1 cellular context compared by ENCODE assay signal in genomic region chr12:4604684-4605193, GRCh38.
A peak's percentile ranks its signal among the peaks of the same experiment; 100 is the strongest.
TF ChIP-seq lines count a peak whose summit lies in the region.

No MANE protein-coding gene starts in this region.

TF ChIP-seq in HepG2, 621 proteins besides CTCF, POLR2A, EP300 and RAD21 (continued from another document and continues in another):
- TF ChIP-seq, protein P1, sequence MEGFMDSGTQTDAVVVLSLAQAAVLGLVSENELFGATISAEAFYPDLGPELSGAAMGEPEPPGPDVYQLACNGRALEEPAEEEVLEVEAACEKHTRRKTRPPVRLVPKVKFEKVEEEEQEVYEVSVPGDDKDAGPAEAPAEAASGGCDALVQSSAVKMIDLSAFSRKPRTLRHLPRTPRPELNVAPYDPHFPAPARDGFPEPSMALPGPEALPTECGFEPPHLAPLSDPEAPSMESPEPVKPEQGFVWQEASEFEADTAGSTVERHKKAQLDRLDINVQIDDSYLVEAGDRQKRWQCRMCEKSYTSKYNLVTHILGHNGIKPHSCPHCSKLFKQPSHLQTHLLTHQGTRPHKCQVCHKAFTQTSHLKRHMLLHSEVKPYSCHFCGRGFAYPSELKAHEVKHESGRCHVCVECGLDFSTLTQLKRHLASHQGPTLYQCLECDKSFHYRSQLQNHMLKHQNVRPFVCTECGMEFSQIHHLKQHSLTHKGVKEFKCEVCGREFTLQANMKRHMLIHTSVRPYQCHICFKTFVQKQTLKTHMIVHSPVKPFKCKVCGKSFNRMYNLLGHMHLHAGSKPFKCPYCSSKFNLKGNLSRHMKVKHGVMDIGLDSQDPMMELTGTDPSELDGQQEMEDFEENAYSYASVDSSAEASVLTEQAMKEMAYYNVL (CRISPR knock-in tag; IDR thresholded peaks at IDR 0.05; ENCODE audit: borderline replicate concordance) = no peak
- no peak for TF ChIP-seq NFRKB (IDR thresholded peaks at IDR 0.05)
- TF ChIP-seq, protein P2, sequence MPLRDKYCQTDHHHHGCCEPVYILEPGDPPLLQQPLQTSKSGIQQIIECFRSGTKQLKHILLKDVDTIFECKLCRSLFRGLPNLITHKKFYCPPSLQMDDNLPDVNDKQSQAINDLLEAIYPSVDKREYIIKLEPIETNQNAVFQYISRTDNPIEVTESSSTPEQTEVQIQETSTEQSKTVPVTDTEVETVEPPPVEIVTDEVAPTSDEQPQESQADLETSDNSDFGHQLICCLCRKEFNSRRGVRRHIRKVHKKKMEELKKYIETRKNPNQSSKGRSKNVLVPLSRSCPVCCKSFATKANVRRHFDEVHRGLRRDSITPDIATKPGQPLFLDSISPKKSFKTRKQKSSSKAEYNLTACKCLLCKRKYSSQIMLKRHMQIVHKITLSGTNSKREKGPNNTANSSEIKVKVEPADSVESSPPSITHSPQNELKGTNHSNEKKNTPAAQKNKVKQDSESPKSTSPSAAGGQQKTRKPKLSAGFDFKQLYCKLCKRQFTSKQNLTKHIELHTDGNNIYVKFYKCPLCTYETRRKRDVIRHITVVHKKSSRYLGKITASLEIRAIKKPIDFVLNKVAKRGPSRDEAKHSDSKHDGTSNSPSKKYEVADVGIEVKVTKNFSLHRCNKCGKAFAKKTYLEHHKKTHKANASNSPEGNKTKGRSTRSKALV (CRISPR knock-in tag; IDR thresholded peaks at IDR 0.05) = no peak
- TF ChIP-seq, protein P3, sequence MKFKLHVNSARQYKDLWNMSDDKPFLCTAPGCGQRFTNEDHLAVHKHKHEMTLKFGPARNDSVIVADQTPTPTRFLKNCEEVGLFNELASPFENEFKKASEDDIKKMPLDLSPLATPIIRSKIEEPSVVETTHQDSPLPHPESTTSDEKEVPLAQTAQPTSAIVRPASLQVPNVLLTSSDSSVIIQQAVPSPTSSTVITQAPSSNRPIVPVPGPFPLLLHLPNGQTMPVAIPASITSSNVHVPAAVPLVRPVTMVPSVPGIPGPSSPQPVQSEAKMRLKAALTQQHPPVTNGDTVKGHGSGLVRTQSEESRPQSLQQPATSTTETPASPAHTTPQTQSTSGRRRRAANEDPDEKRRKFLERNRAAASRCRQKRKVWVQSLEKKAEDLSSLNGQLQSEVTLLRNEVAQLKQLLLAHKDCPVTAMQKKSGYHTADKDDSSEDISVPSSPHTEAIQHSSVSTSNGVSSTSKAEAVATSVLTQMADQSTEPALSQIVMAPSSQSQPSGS (CRISPR knock-in tag; IDR thresholded peaks at IDR 0.05) = no peak
- TF ChIP-seq TOPORS (CRISPR knock-in tag; IDR thresholded peaks at IDR 0.05) = no peak
- TF ChIP-seq MAFK (conservative IDR thresholded peaks at IDR 0.05 in 1 of 2, IDR thresholded peaks at IDR 0.05 in 1 of 2; ENCODE audit: low read length in 2 of 2) = no peak
- TF ChIP-seq ATF3 (CRISPR knock-in tag; IDR thresholded peaks at IDR 0.05) = no peak
- no peak for TF ChIP-seq ZFP41 (CRISPR knock-in tag; IDR thresholded peaks at IDR 0.05; ENCODE audit: borderline replicate concordance)
- TF ChIP-seq ZNF841 (CRISPR knock-in tag; IDR thresholded peaks at IDR 0.05; ENCODE audit: borderline replicate concordance) = no peak
- TF ChIP-seq, protein P4, sequence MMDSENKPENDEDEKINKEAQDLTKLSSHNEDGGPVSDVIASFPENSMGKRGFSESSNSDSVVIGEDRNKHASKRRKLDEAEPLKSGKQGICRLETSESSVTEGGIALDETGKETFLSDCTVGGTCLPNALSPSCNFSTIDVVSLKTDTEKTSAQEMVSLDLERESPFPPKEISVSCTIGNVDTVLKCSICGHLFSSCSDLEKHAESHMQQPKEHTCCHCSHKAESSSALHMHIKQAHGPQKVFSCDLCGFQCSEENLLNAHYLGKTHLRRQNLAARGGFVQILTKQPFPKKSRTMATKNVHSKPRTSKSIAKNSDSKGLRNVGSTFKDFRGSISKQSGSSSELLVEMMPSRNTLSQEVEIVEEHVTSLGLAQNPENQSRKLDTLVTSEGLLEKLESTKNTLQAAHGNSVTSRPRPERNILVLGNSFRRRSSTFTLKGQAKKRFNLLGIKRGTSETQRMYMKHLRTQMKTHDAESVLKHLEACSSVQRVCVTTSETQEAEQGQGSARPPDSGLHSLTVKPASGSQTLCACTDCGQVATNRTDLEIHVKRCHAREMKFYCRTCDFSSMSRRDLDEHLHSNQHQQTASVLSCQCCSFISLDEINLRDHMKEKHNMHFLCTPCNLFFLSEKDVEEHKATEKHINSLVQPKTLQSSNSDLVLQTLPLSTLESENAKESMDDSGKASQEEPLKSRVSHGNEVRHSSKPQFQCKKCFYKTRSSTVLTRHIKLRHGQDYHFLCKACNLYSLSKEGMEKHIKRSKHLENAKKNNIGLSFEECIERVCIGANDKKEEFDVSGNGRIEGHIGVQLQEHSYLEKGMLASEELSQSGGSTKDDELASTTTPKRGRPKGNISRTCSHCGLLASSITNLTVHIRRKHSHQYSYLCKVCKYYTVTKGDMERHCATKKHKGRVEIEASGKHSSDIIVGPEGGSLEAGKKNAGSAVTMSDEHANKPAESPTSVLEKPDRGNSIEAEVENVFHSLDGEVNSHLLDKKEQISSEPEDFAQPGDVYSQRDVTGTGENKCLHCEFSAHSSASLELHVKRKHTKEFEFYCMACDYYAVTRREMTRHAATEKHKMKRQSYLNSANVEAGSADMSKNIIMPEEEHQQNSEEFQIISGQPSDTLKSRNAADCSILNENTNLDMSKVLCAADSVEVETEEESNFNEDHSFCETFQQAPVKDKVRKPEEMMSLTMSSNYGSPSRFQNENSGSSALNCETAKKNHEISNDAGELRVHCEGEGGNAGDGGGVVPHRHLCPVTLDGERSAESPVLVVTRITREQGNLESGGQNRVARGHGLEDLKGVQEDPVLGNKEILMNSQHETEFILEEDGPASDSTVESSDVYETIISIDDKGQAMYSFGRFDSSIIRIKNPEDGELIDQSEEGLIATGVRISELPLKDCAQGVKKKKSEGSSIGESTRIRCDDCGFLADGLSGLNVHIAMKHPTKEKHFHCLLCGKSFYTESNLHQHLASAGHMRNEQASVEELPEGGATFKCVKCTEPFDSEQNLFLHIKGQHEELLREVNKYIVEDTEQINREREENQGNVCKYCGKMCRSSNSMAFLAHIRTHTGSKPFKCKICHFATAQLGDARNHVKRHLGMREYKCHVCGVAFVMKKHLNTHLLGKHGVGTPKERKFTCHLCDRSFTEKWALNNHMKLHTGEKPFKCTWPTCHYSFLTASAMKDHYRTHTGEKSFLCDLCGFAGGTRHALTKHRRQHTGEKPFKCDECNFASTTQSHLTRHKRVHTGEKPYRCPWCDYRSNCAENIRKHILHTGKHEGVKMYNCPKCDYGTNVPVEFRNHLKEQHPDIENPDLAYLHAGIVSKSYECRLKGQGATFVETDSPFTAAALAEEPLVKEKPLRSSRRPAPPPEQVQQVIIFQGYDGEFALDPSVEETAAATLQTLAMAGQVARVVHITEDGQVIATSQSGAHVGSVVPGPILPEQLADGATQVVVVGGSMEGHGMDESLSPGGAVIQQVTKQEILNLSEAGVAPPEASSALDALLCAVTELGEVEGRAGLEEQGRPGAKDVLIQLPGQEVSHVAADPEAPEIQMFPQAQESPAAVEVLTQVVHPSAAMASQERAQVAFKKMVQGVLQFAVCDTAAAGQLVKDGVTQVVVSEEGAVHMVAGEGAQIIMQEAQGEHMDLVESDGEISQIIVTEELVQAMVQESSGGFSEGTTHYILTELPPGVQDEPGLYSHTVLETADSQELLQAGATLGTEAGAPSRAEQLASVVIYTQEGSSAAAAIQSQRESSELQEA (CRISPR knock-in tag; IDR thresholded peaks at IDR 0.05; ENCODE audit: not compliant biosample characterization) = no peak
- TF ChIP-seq ZNF414 (CRISPR knock-in tag; IDR thresholded peaks at IDR 0.05) = no peak
- peak; percentile 69 for TF ChIP-seq GATAD1 (CRISPR knock-in tag; IDR thresholded peaks at IDR 0.05)
- TF ChIP-seq ZMYM3 (CRISPR knock-in tag; IDR thresholded peaks at IDR 0.05) = no peak
- no peak for TF ChIP-seq RCOR2 (CRISPR knock-in tag; IDR thresholded peaks at IDR 0.05)
- TF ChIP-seq MXI1 (IDR thresholded peaks at IDR 0.05; ENCODE audit: borderline replicate concordance, low read depth, low read length) = peak; percentile 56; the same call in 1 of the 3 replicates
- no peak for TF ChIP-seq ARID3A (IDR thresholded peaks at IDR 0.05; ENCODE audit: low read depth, low read length)
- no peak for TF ChIP-seq RFXANK (CRISPR knock-in tag; IDR thresholded peaks at IDR 0.05)
- peak; percentile 56; the same call in 1 of the 2 replicates for TF ChIP-seq KDM5A (IDR thresholded peaks at IDR 0.05; ENCODE audit: borderline replicate concordance, low read length)
- TF ChIP-seq PREB (CRISPR knock-in tag; IDR thresholded peaks at IDR 0.05) = no peak
- TF ChIP-seq SRY (CRISPR knock-in tag; IDR thresholded peaks at IDR 0.05) = no peak
- no peak for TF ChIP-seq NAIF1 (CRISPR knock-in tag; IDR thresholded peaks at IDR 0.05; ENCODE audit: borderline replicate concordance)
- TF ChIP-seq ZNF33A (CRISPR knock-in tag; IDR thresholded peaks at IDR 0.05; ENCODE audit: borderline replicate concordance) = no peak
- no peak for TF ChIP-seq ZNF180 (CRISPR knock-in tag; IDR thresholded peaks at IDR 0.05; ENCODE audit: borderline replicate concordance, low read depth)
- TF ChIP-seq, protein P5, sequence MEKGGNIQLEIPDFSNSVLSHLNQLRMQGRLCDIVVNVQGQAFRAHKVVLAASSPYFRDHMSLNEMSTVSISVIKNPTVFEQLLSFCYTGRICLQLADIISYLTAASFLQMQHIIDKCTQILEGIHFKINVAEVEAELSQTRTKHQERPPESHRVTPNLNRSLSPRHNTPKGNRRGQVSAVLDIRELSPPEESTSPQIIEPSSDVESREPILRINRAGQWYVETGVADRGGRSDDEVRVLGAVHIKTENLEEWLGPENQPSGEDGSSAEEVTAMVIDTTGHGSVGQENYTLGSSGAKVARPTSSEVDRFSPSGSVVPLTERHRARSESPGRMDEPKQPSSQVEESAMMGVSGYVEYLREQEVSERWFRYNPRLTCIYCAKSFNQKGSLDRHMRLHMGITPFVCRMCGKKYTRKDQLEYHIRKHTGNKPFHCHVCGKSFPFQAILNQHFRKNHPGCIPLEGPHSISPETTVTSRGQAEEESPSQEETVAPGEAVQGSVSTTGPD (CRISPR knock-in tag; IDR thresholded peaks at IDR 0.05) = no peak
- TF ChIP-seq TBX3 (IDR thresholded peaks at IDR 0.05; ENCODE audit: borderline replicate concordance) = no peak
- no peak for TF ChIP-seq ZNF775 (CRISPR knock-in tag; IDR thresholded peaks at IDR 0.05; ENCODE audit: borderline replicate concordance)
- no peak for TF ChIP-seq MEIS2 (CRISPR knock-in tag; IDR thresholded peaks at IDR 0.05)
- no peak for TF ChIP-seq HOXD1 (CRISPR knock-in tag; IDR thresholded peaks at IDR 0.05)
- no peak for TF ChIP-seq ZNF570 (CRISPR knock-in tag; IDR thresholded peaks at IDR 0.05; ENCODE audit: borderline replicate concordance)
- no peak for TF ChIP-seq ZNF446 (CRISPR knock-in tag; IDR thresholded peaks at IDR 0.05)
- TF ChIP-seq MED1 (CRISPR knock-in tag; IDR thresholded peaks at IDR 0.05) = peak; percentile 29; the same call in 1 of the 2 replicates
- TF ChIP-seq ATM (IDR thresholded peaks at IDR 0.05; ENCODE audit: borderline replicate concordance) = no peak
- 0 out of 2 replicates have a peak, but pooled peaks have one; percentile 39 for TF ChIP-seq MIXL1 (CRISPR knock-in tag; IDR thresholded peaks at IDR 0.05)
- TF ChIP-seq ZNF282 (IDR thresholded peaks at IDR 0.05; ENCODE audit: partially characterized antibody) = no peak
- no peak for TF ChIP-seq NFE2L1 (CRISPR knock-in tag; IDR thresholded peaks at IDR 0.05; ENCODE audit: borderline replicate concordance)
- no peak for TF ChIP-seq EZH2 (conservative IDR thresholded peaks at IDR 0.05; ENCODE audit: low read depth, low read length)
- no peak for TF ChIP-seq ATF7-NPFF (CRISPR knock-in tag; IDR thresholded peaks at IDR 0.05; ENCODE audit: low read depth)
- TF ChIP-seq, protein P6, sequence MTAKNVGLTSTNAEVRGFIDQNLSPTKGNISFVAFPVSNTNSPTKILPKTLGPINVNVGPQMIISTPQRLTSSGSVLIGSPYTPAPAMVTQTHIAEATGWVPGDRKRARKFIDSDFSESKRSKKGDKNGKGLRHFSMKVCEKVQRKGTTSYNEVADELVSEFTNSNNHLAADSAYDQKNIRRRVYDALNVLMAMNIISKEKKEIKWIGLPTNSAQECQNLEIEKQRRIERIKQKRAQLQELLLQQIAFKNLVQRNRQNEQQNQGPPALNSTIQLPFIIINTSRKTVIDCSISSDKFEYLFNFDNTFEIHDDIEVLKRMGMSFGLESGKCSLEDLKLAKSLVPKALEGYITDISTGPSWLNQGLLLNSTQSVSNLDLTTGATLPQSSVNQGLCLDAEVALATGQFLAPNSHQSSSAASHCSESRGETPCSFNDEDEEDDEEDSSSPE (CRISPR knock-in tag; IDR thresholded peaks at IDR 0.05) = no peak
- no peak for TF ChIP-seq HOXA7 (CRISPR knock-in tag; IDR thresholded peaks at IDR 0.05)
- TF ChIP-seq ZNF101 (CRISPR knock-in tag; IDR thresholded peaks at IDR 0.05; ENCODE audit: borderline replicate concordance, low read depth) = no peak
